ENCODE assay signal across 8 cellular contexts in the genomic region with DNA sequence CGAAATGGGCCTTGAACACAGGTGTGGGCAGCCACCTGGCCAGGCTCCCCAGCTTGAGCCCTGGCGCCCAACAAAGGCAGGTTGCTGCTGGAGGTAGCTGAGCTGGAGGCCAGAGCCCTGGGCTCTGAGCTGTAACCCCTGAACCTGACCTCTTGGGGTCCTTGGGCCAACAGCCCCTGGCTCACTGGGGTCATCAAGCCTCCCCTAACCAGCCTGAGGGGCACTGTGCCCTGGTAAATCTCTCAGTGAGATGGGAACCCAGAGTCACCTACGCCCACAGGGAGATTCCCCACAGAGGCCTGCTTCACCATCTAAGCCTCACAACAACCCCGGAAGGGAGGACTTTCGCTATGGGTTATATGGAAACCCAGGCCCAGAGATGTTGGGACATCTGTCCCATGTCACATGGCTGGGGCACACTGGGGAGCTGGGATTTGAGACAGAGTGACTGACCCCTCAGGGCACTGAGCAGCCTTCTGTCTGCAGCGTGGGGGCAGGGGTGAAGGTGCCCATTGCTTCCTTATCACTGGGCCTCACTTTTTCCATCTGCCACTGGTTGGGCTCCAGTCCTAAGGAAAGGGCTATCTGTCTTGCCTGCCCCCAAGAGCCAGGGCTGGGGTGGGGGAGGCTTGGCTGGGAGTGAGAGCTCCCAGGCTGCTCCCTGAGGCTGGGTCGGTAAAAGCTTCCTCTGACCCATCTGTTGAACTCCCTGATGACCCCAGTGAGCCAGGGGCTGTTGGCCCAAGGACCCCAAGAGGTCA. TPM values are rescaled to one million over a fixed set of nuclear protein-coding genes. Genes with fewer than 3 reads are reported as not detected.
DNase-seq lines count a peak whose midpoint lies in the region; ATAC-seq and TF ChIP-seq lines count a peak whose summit lies in the region.
"Had no signal": no experiment of that assay in that cellular context is flagged by ENCODE, and none has a peak within 500 bp of the region (broad histone marks: within the 10 kb centered on the region; RNA-seq: fewer than 3 reads in every experiment).

No MANE protein-coding gene starts in this region.

- peak; percentile 20 for ATAC-seq in effector memory CD8-positive, alpha-beta T cell (replicated peaks)
- ATAC-seq in stimulated activated naive B cell treated with anti-CD40 and anti-IgM and Interleukin-4, amounts not matched to agents 10 μg/mL and 1 μg/mL and 100 μg/mL, for 72 hours (replicated peaks), result no peak
- no peak for ATAC-seq in HG02610 (IDR thresholded peaks at IDR 0.05; ENCODE audit: unreplicated experiment)

- DNase-seq in activated CD4-positive, alpha-beta T cell treated with anti-CD3 and anti-CD28 coated beads for 4 hours, result peak; percentile 50 to 51
- peak; percentile 49 to 54 (median 54) for DNase-seq in effector memory CD8-positive, alpha-beta T cell
- DNase-seq in stimulated activated naive B cell treated with anti-CD40 and anti-IgM and Interleukin-4, amounts not matched to agents 10 μg/mL and 1 μg/mL and 100 μg/mL, for 72 hours, result no peak
- DNase-seq in NCI-H1930 (lab: John Stamatoyannopoulos, UW) (no peak), lower leg skin (ENCODE audit: low spot score in 2 of 2) (no peak)
- DNase-seq: NCI-H1694 treated with DMSO at 0.1 percent for 48 hours had no signal

- WGBS in lower leg skin, 2 donors, result 85 to 89% methylated on average over 7 of the region's 7 CpGs

- TF ChIP-seq CTCF in lower leg skin (IDR thresholded peaks at IDR 0.05), result no peak

- peaks cover 74 to 78% of the 10 kb centered on the region in 2 donors for H3K4me1 Mint-ChIP-seq in effector memory CD8-positive, alpha-beta T cell (ENCODE audit: low read depth in 2 of 2)
- peaks cover 68 to 97% of the 10 kb centered on the region in 2 donors for H3K4me1 Mint-ChIP-seq in stimulated activated naive B cell treated with anti-CD40 and anti-IgM and Interleukin-4, amounts not matched to agents 10 μg/mL and 1 μg/mL and 100 μg/mL, for 72 hours

- H3K4me3 Mint-ChIP-seq in effector memory CD8-positive, alpha-beta T cell, result peak overlapping the region; percentile 81 to 85
- H3K4me3 Mint-ChIP-seq in stimulated activated naive B cell treated with anti-CD40 and anti-IgM and Interleukin-4, amounts not matched to agents 10 μg/mL and 1 μg/mL and 100 μg/mL, for 72 hours, result peak overlapping the region; percentile 81 to 86

- peaks cover 38% of the 10 kb centered on the region for H3K36me3 Mint-ChIP-seq in effector memory CD8-positive, alpha-beta T cell (ENCODE audit: insufficient read depth)
- H3K36me3 Mint-ChIP-seq in stimulated activated naive B cell treated with anti-CD40 and anti-IgM and Interleukin-4, amounts not matched to agents 10 μg/mL and 1 μg/mL and 100 μg/mL, for 72 hours, result peaks cover 21 to 30% of the 10 kb centered on the region in 2 donors

- intact Hi-C loops in lower leg skin (cut with DNase I; ENCODE audit: low total_unique reads), result no loop called here

- H3K27me3 Mint-ChIP-seq in effector memory CD8-positive, alpha-beta T cell, result no peaks in the 10 kb centered on the region
- no peaks in the 10 kb centered on the region for H3K27me3 Mint-ChIP-seq in stimulated activated naive B cell treated with anti-CD40 and anti-IgM and Interleukin-4, amounts not matched to agents 10 μg/mL and 1 μg/mL and 100 μg/mL, for 72 hours

- H3K4me3 ChIP-seq in lower leg skin (ENCODE audit: low read depth, poor library complexity, severe bottlenecking), result no peak overlapping the region

- no peaks in the 10 kb centered on the region for H3K9me3 Mint-ChIP-seq in effector memory CD8-positive, alpha-beta T cell
- no peaks in the 10 kb centered on the region for H3K9me3 Mint-ChIP-seq in stimulated activated naive B cell treated with anti-CD40 and anti-IgM and Interleukin-4, amounts not matched to agents 10 μg/mL and 1 μg/mL and 100 μg/mL, for 72 hours

- TF ChIP-seq POLR2A in GM19099 (IDR thresholded peaks at IDR 0.05; ENCODE audit: extremely low read depth, insufficient read length, low read depth) (peak; percentile 15), lower leg skin (IDR thresholded peaks at IDR 0.05) (no peak)

- peak overlapping the region; percentile 93 to 96 for H3K27ac Mint-ChIP-seq in effector memory CD8-positive, alpha-beta T cell
- H3K27ac Mint-ChIP-seq in stimulated activated naive B cell treated with anti-CD40 and anti-IgM and Interleukin-4, amounts not matched to agents 10 μg/mL and 1 μg/mL and 100 μg/mL, for 72 hours, result peak overlapping the region; percentile 93

RNA-seq across cellular contexts. Expression of a gene that starts 59.1 kb away (rescaled TPM):
- total RNA-seq in lower leg skin, result 10 to 100 TPM; 31.9 to 35.8 (median 34.8) TPM

Comparison
In these comparisons a context has a peak if more than half of its experiments do, and no peak if none do; other contexts are left out.
1. DNase-seq: peak in activated CD4-positive, alpha-beta T cell treated with anti-CD3 and anti-CD28 coated beads for 4 hours (2 of 2) and effector memory CD8-positive, alpha-beta T cell (3 of 3); none in stimulated activated naive B cell treated with anti-CD40 and anti-IgM and Interleukin-4, amounts not matched to agents 10 μg/mL and 1 μg/mL and 100 μg/mL, for 72 hours (single experiment), NCI-H1930 (0 of 2) and lower leg skin (0 of 2).